Comparison of ENCODE assay signal across 12 cellular contexts in genomic region chr10:44306762-44307161, GRCh38.
DNase-seq lines count a peak whose midpoint lies in the region; ATAC-seq and TF ChIP-seq lines count a peak whose summit lies in the region.
"Had no signal": no experiment of that assay in that cellular context is flagged by ENCODE, and none has a peak within 500 bp of the region (broad histone marks: within the 10 kb centered on the region; RNA-seq: fewer than 3 reads in every experiment).

No MANE protein-coding gene starts in this region.

- 75% methylated on average over 2 of the region's 2 CpGs for WGBS in esophagus squamous epithelium, 2 donors

- H3K36me3 ChIP-seq in MG63 (no peaks in the 10 kb centered on the region), skeletal muscle tissue (ENCODE audit: control insufficient read depth in 3 of 3, insufficient read depth in 3 of 3, low read length in 3 of 3) (no peaks in the 10 kb centered on the region), esophagus squamous epithelium (no peaks in the 10 kb centered on the region)

- no peak overlapping the region for H3K4me3 ChIP-seq in MG63
- H3K4me3 ChIP-seq in skeletal muscle tissue (ENCODE audit: low read length in 3 of 3): no peak overlapping the region
- H3K4me3 ChIP-seq in esophagus squamous epithelium: no peak overlapping the region

- ATAC-seq in activated T-cell treated with anti-CD3 and anti-CD28 coated beads, Interleukin-2, amount 50 U/mL, for 72 hours (replicated peaks in 1 of 2): no peak
- ATAC-seq: activated naive CD8-positive, alpha-beta T cell treated with anti-CD3 and anti-CD28 coated beads, Interleukin-2, amount 50 U/mL, for 24 hours had no signal

- H3K27me3 Mint-ChIP-seq in activated T-cell treated with anti-CD3 and anti-CD28 coated beads, Interleukin-2, amount 50 U/mL, for 72 hours (ENCODE audit: low read depth): peaks cover 17% of the 10 kb centered on the region
- H3K27me3 Mint-ChIP-seq in chondrocyte (ENCODE audit: low read depth): peaks cover 3% of the 10 kb centered on the region

- no peaks in the 10 kb centered on the region for H3K9me3 ChIP-seq in MG63
- H3K9me3 ChIP-seq in skeletal muscle tissue (ENCODE audit: control insufficient read depth in 3 of 3, low read length in 3 of 3): no peaks in the 10 kb centered on the region
- no peaks in the 10 kb centered on the region for H3K9me3 ChIP-seq in esophagus squamous epithelium

- H3K9me3 Mint-ChIP-seq in activated T-cell treated with anti-CD3 and anti-CD28 coated beads, Interleukin-2, amount 50 U/mL, for 72 hours: peaks cover 3 to 5% of the 10 kb centered on the region in 2 donors
- peaks cover 6% of the 10 kb centered on the region for H3K9me3 Mint-ChIP-seq in chondrocyte (ENCODE audit: low read depth)

- H3K4me3 Mint-ChIP-seq in activated T-cell treated with anti-CD3 and anti-CD28 coated beads, Interleukin-2, amount 50 U/mL, for 72 hours: no peak overlapping the region
- no peak overlapping the region for H3K4me3 Mint-ChIP-seq in chondrocyte (ENCODE audit: unreplicated experiment)
- H3K4me3 Mint-ChIP-seq: activated naive CD8-positive, alpha-beta T cell treated with anti-CD3 and anti-CD28 coated beads, Interleukin-2, amount 50 U/mL, for 24 hours; CD4-positive, CD25-positive, alpha-beta regulatory T cell had no signal

- peak; percentile 70 for TF ChIP-seq CTCF in chondrocyte (IDR thresholded peaks at IDR 0.05)
- no peak for TF ChIP-seq CTCF in esophagus squamous epithelium (IDR thresholded peaks at IDR 0.05)

- H3K9ac ChIP-seq in skeletal muscle tissue (ENCODE audit: low read depth in 1 of 3, low read length in 3 of 3): no peak overlapping the region

- H3K27me3 ChIP-seq in MG63 (no peaks in the 10 kb centered on the region), skeletal muscle tissue (ENCODE audit: control insufficient read depth in 3 of 3, insufficient read depth in 3 of 3, low read length in 3 of 3) (no peaks in the 10 kb centered on the region), esophagus squamous epithelium (peaks cover 0 to 13% (median 0%) of the 10 kb centered on the region in 4 donors)

- DNase-seq in activated T-cell treated with anti-CD3 and anti-CD28 coated beads, Interleukin-2, amount 50 U/mL, for 72 hours: no peak
- no peak for DNase-seq in activated T-cell treated with anti-CD3 and anti-CD28 coated beads, Interleukin-2, amount 50 U/mL, for 1 hour
- peak; percentile 9 for DNase-seq in MG63
- no peak for DNase-seq in chondrocyte (ENCODE audit: low spot score)
- DNase-seq in cerebellar nuclear complex (lab: John Stamatoyannopoulos, UW): no peak
- DNase-seq in dedifferentiated amniotic fluid mesenchymal stem cell (ENCODE audit: extremely low spot score): no peak
- DNase-seq in esophagus squamous epithelium (lab: John Stamatoyannopoulos, UW): no peak
- DNase-seq: activated CD4-positive, alpha-beta T cell treated with anti-CD3 and anti-CD28 coated beads, Interleukin-2, amount 50 U/mL, for 4 hours; activated naive CD8-positive, alpha-beta T cell treated with anti-CD3 and anti-CD28 coated beads, Interleukin-2, amount 50 U/mL, for 24 hours; NCI-H1436 treated with DMSO at 0.1 percent for 48 hours had no signal

- H3K4me1 ChIP-seq in skeletal muscle tissue (ENCODE audit: control insufficient read depth in 3 of 3, insufficient read depth in 3 of 3, low read length in 3 of 3) (peaks cover 15 to 24% (median 22%) of the 10 kb centered on the region in 3 donors), esophagus squamous epithelium (peaks cover 5 to 22% (median 8%) of the 10 kb centered on the region in 3 donors)

- H3K4me1 Mint-ChIP-seq in activated T-cell treated with anti-CD3 and anti-CD28 coated beads, Interleukin-2, amount 50 U/mL, for 72 hours (ENCODE audit: low read depth): peaks cover 12% of the 10 kb centered on the region
- peaks cover 20% of the 10 kb centered on the region for H3K4me1 Mint-ChIP-seq in chondrocyte (ENCODE audit: low read depth)

- TF ChIP-seq POLR2A in esophagus squamous epithelium (IDR thresholded peaks at IDR 0.05): no peak

- peak overlapping the region; percentile 9 for H3K27ac Mint-ChIP-seq in activated T-cell treated with anti-CD3 and anti-CD28 coated beads, Interleukin-2, amount 50 U/mL, for 72 hours
- no peak overlapping the region for H3K27ac Mint-ChIP-seq in chondrocyte (ENCODE audit: unreplicated experiment)
- H3K27ac Mint-ChIP-seq: activated naive CD8-positive, alpha-beta T cell treated with anti-CD3 and anti-CD28 coated beads, Interleukin-2, amount 50 U/mL, for 24 hours; CD4-positive, CD25-positive, alpha-beta regulatory T cell had no signal

- H3K27ac ChIP-seq in skeletal muscle tissue (ENCODE audit: low read depth, low read length): peak overlapping the region; percentile 67
- H3K27ac ChIP-seq in esophagus squamous epithelium: no peak overlapping the region

- intact Hi-C loops in esophagus squamous epithelium (cut with DNase I): no loop called here

- H3K36me3 Mint-ChIP-seq in activated T-cell treated with anti-CD3 and anti-CD28 coated beads, Interleukin-2, amount 50 U/mL, for 72 hours (ENCODE audit: insufficient read depth in 2 of 2): peaks cover 2 to 3% of the 10 kb centered on the region in 2 donors
- H3K36me3 Mint-ChIP-seq in chondrocyte (ENCODE audit: low read depth): no peaks in the 10 kb centered on the region
- H3K36me3 Mint-ChIP-seq: CD4-positive, CD25-positive, alpha-beta regulatory T cell had no signal
